16 cellular contexts compared by ENCODE assay signal in the genomic region with DNA sequence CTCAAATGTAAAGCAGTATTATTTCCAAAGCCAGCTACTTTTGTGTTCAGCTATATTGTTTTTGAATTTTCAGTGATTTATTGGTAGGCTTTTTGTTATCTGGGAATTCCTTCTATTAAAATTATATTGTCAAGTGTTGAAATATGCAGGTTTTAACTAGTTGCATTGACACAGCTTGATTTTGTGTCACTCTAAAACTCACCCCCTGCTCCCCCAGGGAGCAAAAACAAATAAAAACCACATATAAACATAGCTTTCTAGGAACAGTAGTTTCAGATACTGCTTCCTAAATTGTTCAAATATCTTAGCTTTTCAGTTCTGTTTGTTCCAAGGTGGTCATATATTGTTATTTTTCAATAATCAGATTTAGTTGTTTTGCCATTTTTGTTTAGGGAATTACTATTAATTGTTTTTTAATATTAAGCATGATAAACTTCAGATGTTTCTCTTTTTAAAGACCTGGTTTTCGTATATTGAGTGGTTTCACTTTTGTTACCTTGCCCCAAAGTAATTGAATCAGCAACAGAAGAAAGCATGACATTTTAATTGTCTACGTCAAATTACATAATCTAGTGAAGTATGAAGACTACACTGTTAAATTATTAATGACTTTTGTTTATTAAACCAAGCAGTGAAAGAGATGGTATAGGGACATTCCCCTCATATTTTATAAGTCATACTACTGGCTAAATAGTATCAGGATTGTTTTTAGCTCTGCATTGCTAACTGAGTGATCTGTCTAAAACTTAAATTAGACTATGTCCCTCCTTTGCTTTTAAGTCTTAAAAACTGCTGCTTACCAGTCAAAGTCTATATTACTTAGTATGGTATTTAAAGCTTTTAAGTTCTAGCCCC. TPM values are rescaled to one million over a fixed set of nuclear protein-coding genes. Genes with fewer than 3 reads are reported as not detected.
DNase-seq lines count a peak whose midpoint lies in the region; ATAC-seq, FAIRE-seq and TF ChIP-seq lines count a peak whose summit lies in the region.
"Had no signal": no experiment of that assay in that cellular context is flagged by ENCODE, and none has a peak within 500 bp of the region (broad histone marks: within the 10 kb centered on the region; RNA-seq: fewer than 3 reads in every experiment).

No MANE protein-coding gene starts in this region.

- CTCF ChIA-PET in activated CD4-positive, alpha-beta T cell treated with anti-CD3 and anti-CD28 coated beads for 36 hours (lab: Charles Lee): interaction anchor here (0.6 to 1.4 kb wide), 5 partner anchors 8 to 207 kb away, joined by 3 to 6 read pairs (median 3); no protein-coding TSS in a partner anchor
- CTCF ChIA-PET in GM12878 (lab: Yijun Ruan, JAX) (interaction anchor here (0.6 to 1.5 kb wide), 5 partner anchors 12 to 43 kb away, joined by 3 to 4 read pairs (median 3); a partner anchor contains a TSS), Caco-2 (lab: Charles Lee) (no interaction called here)

- peak overlapping the region; percentile 33 for H3K27ac Mint-ChIP-seq in activated CD4-positive, alpha-beta T cell treated with anti-CD3 and anti-CD28 coated beads for 36 hours
- H3K27ac Mint-ChIP-seq in HFFc6 (peak overlapping the region; percentile 34), nephron (peak overlapping the region; percentile 24 to 42 (median 27)), Caco-2 (ENCODE audit: unreplicated experiment) (no peak overlapping the region)
- H3K27ac Mint-ChIP-seq: activated T-helper 1 cell treated with anti-CD3 and anti-CD28 coated beads, Interleukin-12 subunit alpha, Interleukin-12 subunit beta, Interleukin-2, Interleukin-4 antibody, amounts not matched to agents 30 ng/mL and 10 ng/mL and 1 ng/mL, durations not matched to agents 14 hours and 24 hours and 36 hours had no signal

- WGBS in GM12878 (ENCODE audit: insufficient coverage, insufficient replicate concordance, low lambda C conversion rate, missing lambda C conversion rate): 59% methylated on average over 2 of the region's 2 CpGs

- H3K9me3 Mint-ChIP-seq in activated CD4-positive, alpha-beta T cell treated with anti-CD3 and anti-CD28 coated beads for 36 hours (ENCODE audit: low read depth): no peaks in the 10 kb centered on the region
- no peaks in the 10 kb centered on the region for H3K9me3 Mint-ChIP-seq in HFFc6
- H3K9me3 Mint-ChIP-seq in nephron: peaks cover 11% of the 10 kb centered on the region
- H3K9me3 Mint-ChIP-seq in Caco-2 (ENCODE audit: unreplicated experiment): peaks cover 6% of the 10 kb centered on the region

- H3K79me2 ChIP-seq in GM12878 (ENCODE audit: control insufficient read depth, insufficient read depth, low read length): peaks cover 87% of the 10 kb centered on the region

- H3K4me2 ChIP-seq in GM12878 (ENCODE audit: control insufficient read depth, insufficient read depth): peak overlapping the region; percentile 75

- H3K27me3 Mint-ChIP-seq in activated CD4-positive, alpha-beta T cell treated with anti-CD3 and anti-CD28 coated beads for 36 hours: no peaks in the 10 kb centered on the region
- peaks cover 3% of the 10 kb centered on the region; the same call in 1 of the 2 replicates for H3K27me3 Mint-ChIP-seq in HFFc6 (ENCODE audit: insufficient read depth)
- H3K27me3 Mint-ChIP-seq in nephron (ENCODE audit: low read depth): no peaks in the 10 kb centered on the region
- H3K27me3 Mint-ChIP-seq in Caco-2 (ENCODE audit: insufficient read depth, unreplicated experiment): no peaks in the 10 kb centered on the region

- FAIRE-seq in GM12878 (lab: Jason Lieb, UNC): no peak
- FAIRE-seq: RCC 7860, TTC549 had no signal

- peak overlapping the region; percentile 47 for H3K4me3 Mint-ChIP-seq in activated CD4-positive, alpha-beta T cell treated with anti-CD3 and anti-CD28 coated beads for 36 hours
- H3K4me3 Mint-ChIP-seq in HFFc6: peak overlapping the region; percentile 19; the same call in 1 of the 2 replicates
- no peak overlapping the region for H3K4me3 Mint-ChIP-seq in nephron
- H3K4me3 Mint-ChIP-seq in Caco-2 (ENCODE audit: unreplicated experiment): no peak overlapping the region
- H3K4me3 Mint-ChIP-seq: activated T-helper 1 cell treated with anti-CD3 and anti-CD28 coated beads, Interleukin-12 subunit alpha, Interleukin-12 subunit beta, Interleukin-2, Interleukin-4 antibody, amounts not matched to agents 30 ng/mL and 10 ng/mL and 1 ng/mL, durations not matched to agents 14 hours and 24 hours and 36 hours had no signal

- H3K4me3 ChIP-seq in GM12878 (peak overlapping the region; percentile 46), Caco-2 (ENCODE audit: low read depth, low read length) (no peak overlapping the region)
- H3K4me3 ChIP-seq: uterus had no signal

- peak overlapping the region; percentile 50 for H3K27ac ChIP-seq in GM12878 (ENCODE audit: control insufficient read depth, insufficient read depth)
- H3K27ac ChIP-seq: parathyroid adenoma had no signal

- H4K20me1 ChIP-seq in GM12878 (ENCODE audit: control insufficient read depth, insufficient read depth): no peaks in the 10 kb centered on the region

- intact Hi-C loops in activated CD4-positive, alpha-beta T cell treated with anti-CD3 and anti-CD28 coated beads for 36 hours (cut with DNase I, micrococcal nuclease): no loop called here
- intact Hi-C loops in GM12878 (cut with micrococcal nuclease; ENCODE audit: unreplicated experiment) (no loop called here), Caco-2 (cut with micrococcal nuclease; ENCODE audit: unreplicated experiment) (no loop called here)

- POLR2A ChIA-PET in activated CD4-positive, alpha-beta T cell treated with anti-CD3 and anti-CD28 coated beads for 36 hours (lab: Charles Lee): interaction anchor here (0.5 kb wide), 1 partner anchor 265 kb away, joined by 6 read pairs; no protein-coding TSS in a partner anchor
- POLR2A ChIA-PET in GM12878 (lab: Charles Lee) (interaction anchor here (0.5 to 1.6 kb wide), 5 partner anchors 8 to 43 kb away, joined by 3 to 4 read pairs (median 4); a partner anchor contains a TSS), Caco-2 (lab: Charles Lee) (no interaction called here)

- in situ Hi-C loops in GM12878 (cut with MboI): no loop called here

- no peak for DNase-seq in activated CD4-positive, alpha-beta T cell treated with anti-CD3 and anti-CD28 coated beads for 36 hours
- no peak for DNase-seq in activated CD4-positive, alpha-beta T cell treated with anti-CD3 and anti-CD28 coated beads for 4 hours
- DNase-seq in HFFc6 (no peak), GM12878 (ENCODE audit: low read depth, low spot score) (no peak), ureter (ENCODE audit: low spot score) (no peak), Caco-2 (no peak), cerebellar nuclear complex (lab: John Stamatoyannopoulos, UW) (no peak)
- DNase-seq: mammary epithelial cell, MV-4-11, NCI-H446, uterus had no signal

- no peak for TF ChIP-seq POLR2A in GM12878 (IDR thresholded peaks at IDR 0.05; ENCODE audit: low read depth, low read length)

- TF ChIP-seq CTCF in HFFc6 (IDR thresholded peaks at IDR 0.05) (no peak), GM12878 (IDR thresholded peaks at IDR 0.05 in 2 of 3, conservative IDR thresholded peaks at IDR 0.05 in 1 of 3; ENCODE audit: control insufficient read depth in 2 of 3, extremely low read depth in 1 of 3, insufficient read depth in 1 of 3, low read depth in 3 of 3, low read length in 3 of 3) (no peak), nephron (IDR thresholded peaks at IDR 0.05; ENCODE audit: unreplicated experiment in 3 of 3) (no peak), Caco-2 (IDR thresholded peaks at IDR 0.05; ENCODE audit: insufficient read depth in 1 of 2, low read depth in 1 of 2, low read length in 1 of 2, severe bottlenecking in 1 of 2, unreplicated experiment in 1 of 2) (no peak)

- SMC1A ChIA-PET in GM12878 (lab: Charles Lee; ENCODE audit: uncharacterized antibody, unreplicated experiment): interaction anchor here (0.7 to 2.9 kb wide), 15 partner anchors 8 to 242 kb away, joined by 3 to 21 read pairs (median 3); a partner anchor contains a TSS

- H3K9me3 ChIP-seq in GM12878 (replicated peaks; ENCODE audit: control insufficient read depth, insufficient read depth, low read length) (peaks cover 1% of the 10 kb centered on the region; the same call in 1 of the 3 replicates), Caco-2 (0 out of 2 replicates have a peak, but pooled peaks cover 3% of the 10 kb centered on the region)
- H3K9me3 ChIP-seq: uterus had no signal

- RAD21 ChIA-PET in GM12878 (lab: Charles Lee; ENCODE audit: unreplicated experiment): interaction anchor here (1.0 to 2.4 kb wide), 5 partner anchors 8 to 208 kb away, joined by 3 to 6 read pairs (median 3); a partner anchor contains a TSS

- peaks cover 10% of the 10 kb centered on the region for H3K4me1 ChIP-seq in GM12878 (ENCODE audit: control insufficient read depth, insufficient read depth, low read length)
- no peaks in the 10 kb centered on the region for H3K4me1 ChIP-seq in Caco-2
- H3K4me1 ChIP-seq: parathyroid adenoma had no signal

- H3K27me3 ChIP-seq in GM12878 (replicated peaks in 1 of 2; ENCODE audit: control insufficient read depth in 2 of 2, insufficient read depth in 2 of 2, low read length in 1 of 2) (no peaks in the 10 kb centered on the region), Caco-2 (replicated peaks; ENCODE audit: control insufficient read depth, insufficient read depth, low read length) (no peaks in the 10 kb centered on the region)
- H3K27me3 ChIP-seq: uterus had no signal

- peaks cover 67% of the 10 kb centered on the region for H3K4me1 Mint-ChIP-seq in activated CD4-positive, alpha-beta T cell treated with anti-CD3 and anti-CD28 coated beads for 36 hours
- H3K4me1 Mint-ChIP-seq in HFFc6 (ENCODE audit: low read depth) (peaks cover 70% of the 10 kb centered on the region), nephron (peaks cover 29% of the 10 kb centered on the region), Caco-2 (ENCODE audit: low read depth, unreplicated experiment) (peaks cover 15% of the 10 kb centered on the region)

- BruUV-seq in GM12878 (replicated peaks; lab: Mats Ljungman, UMichigan) (no TSS peak), Caco-2 (replicated peaks; lab: Mats Ljungman, UMichigan) (no TSS peak)

- TF ChIP-seq RAD21 in GM12878 (IDR thresholded peaks at IDR 0.05; ENCODE audit: insufficient read depth, low read depth, low read length): no peak

- H3K36me3 Mint-ChIP-seq in activated CD4-positive, alpha-beta T cell treated with anti-CD3 and anti-CD28 coated beads for 36 hours (ENCODE audit: low read depth): peaks cover 14% of the 10 kb centered on the region
- H3K36me3 Mint-ChIP-seq in HFFc6 (ENCODE audit: low read depth) (peaks cover 28% of the 10 kb centered on the region), nephron (ENCODE audit: low read depth) (peaks cover 53% of the 10 kb centered on the region), Caco-2 (ENCODE audit: insufficient read depth, unreplicated experiment) (peaks cover 16% of the 10 kb centered on the region)

- no peak overlapping the region for H3K9ac ChIP-seq in GM12878 (ENCODE audit: control insufficient read depth, insufficient read depth, low read length)
- H3K9ac ChIP-seq: parathyroid adenoma had no signal

- TF ChIP-seq EP300 in GM12878 (IDR thresholded peaks at IDR 0.05; ENCODE audit: borderline replicate concordance in 1 of 2, control insufficient read depth in 1 of 2, low read depth in 2 of 2, low read length in 2 of 2): no peak

- 0 out of 4 replicates have a peak, but pooled peaks cover 2% of the 10 kb centered on the region in 2 experiments for H3K36me3 ChIP-seq in GM12878 (ENCODE audit: control insufficient read depth in 2 of 2, insufficient read depth in 2 of 2, low read length in 1 of 2)
- H3K36me3 ChIP-seq in Caco-2 (ENCODE audit: control insufficient read depth, insufficient read depth, low read length): no peaks in the 10 kb centered on the region; the same call in 1 of the 2 replicates
- H3K36me3 ChIP-seq: uterus had no signal

- ATAC-seq in activated CD4-positive, alpha-beta T cell treated with anti-CD3 and anti-CD28 coated beads for 36 hours: no peak
- peak; percentile 65 for ATAC-seq in GM12878

- H2AFZ ChIP-seq in GM12878 (ENCODE audit: control insufficient read depth, low read depth, low read length): no peak overlapping the region
- H2AFZ ChIP-seq: parathyroid adenoma had no signal

RNA-seq across cellular contexts. Expression of a gene that starts 43.4 kb away (rescaled TPM):
- total RNA-seq in activated CD4-positive, alpha-beta T cell treated with anti-CD3 and anti-CD28 coated beads for 36 hours: 10 to 100 TPM; 44.8 to 52.3 TPM
- total RNA-seq in HFFc6 (2021; fragmentation: NEBNext Ultra II Directional; extraction: Animal tissue kit (Norgen Biotek cat#: 25700)): 100 to 1,000 TPM in 5 of 6 experiments, 10 to 100 TPM in 1; 97.5 to 127 (median 114) TPM
- 282 and 300 TPM in 2 replicates for total RNA-seq in GM12878 (2013; cell fraction: nucleolus; rRNA removed)
- total RNA-seq in GM12878 (2014; rRNA removed) (48.8 and 56.3 TPM in 2 replicates), GM12878 (2014; rRNA removed; fragmentation: Illumina TruSeq; extraction: Trizol) (91.1 and 94.6 TPM in 2 replicates), GM12878 (2021) (55.3 and 65.1 TPM in 2 replicates), ureter (101 TPM), Caco-2 (2022) (47.2 and 48.4 TPM in 2 replicates)
- 16.8 TPM for polyA plus RNA-seq in GM12878 (2011; ENCODE audit: low read depth)
- polyA plus RNA-seq in GM12878 (2011; rRNA removed) (50.0 and 71.4 TPM in 2 replicates), GM12878 (2014; fragmentation: Illumina TruSeq; extraction: Trizol) (61.7 and 84.5 TPM in 2 replicates), GM12878 (2014; fragmentation: Nextera tagmentation; extraction: Ambion mirVana) (10 to 100 TPM in 1 of 2 experiments, 1 to 10 TPM in 1; 9.5 to 11.5 TPM), GM12878 (2014; rRNA removed) (47.5 and 51.0 TPM in 2 replicates), GM12878 (2016; fragmentation: Nextera tagmentation; extraction: Ambion mirVana) (10 to 100 TPM; 20.7 to 35.3 TPM)
- 17.7 and 18.8 TPM in 2 replicates for polyA plus RNA-seq in GM12878 (2011; cell fraction: cytosol; rRNA removed)
- polyA plus RNA-seq in GM12878 (2011; cell fraction: nucleus; rRNA removed): 27.4 and 30.7 TPM in 2 replicates
- 32.8 and 35.2 TPM in 2 replicates for polyA plus RNA-seq in GM12878 (2012)
- polyA minus RNA-seq in GM12878 (2011; rRNA and poly(A)+ RNA removed): 80.4 and 113 TPM in 2 replicates
- 45.2 and 50.1 TPM in 2 replicates for polyA minus RNA-seq in GM12878 (2011; cell fraction: cytosol; rRNA and poly(A)+ RNA removed)
- 111 and 133 TPM in 2 replicates for polyA minus RNA-seq in GM12878 (2011; cell fraction: nucleus; rRNA and poly(A)+ RNA removed)

Comparison
In these comparisons a context has a peak if more than half of its experiments do, and no peak if none do; other contexts are left out.
1. H3K4me3 Mint-ChIP-seq: peak in activated CD4-positive, alpha-beta T cell treated with anti-CD3 and anti-CD28 coated beads for 36 hours (single experiment) and HFFc6 (single experiment); none in nephron (0 of 3) and Caco-2 (single experiment).